8 cellular contexts compared by ENCODE assay signal in genomic region chr1:55214214-55214902, GRCh38. TPM values are rescaled to one million over a fixed set of nuclear protein-coding genes. Genes with fewer than 3 reads are reported as not detected.
A peak's percentile ranks its signal among the peaks of the same experiment; 100 is the strongest.
DNase-seq lines count a peak whose midpoint lies in the region; ATAC-seq and TF ChIP-seq lines count a peak whose summit lies in the region.

No MANE protein-coding gene starts in this region.

- TF ChIP-seq POLR2A in gastrocnemius medialis (IDR thresholded peaks at IDR 0.05): no peak

- H3K27ac ChIP-seq in gastrocnemius medialis: peak overlapping the region; percentile 97 to 100 (median 99)

- H3K4me1 ChIP-seq in BE2C (no peaks in the 10 kb centered on the region), iPS-15b (ENCODE audit: control insufficient read depth, insufficient read depth, low read length) (peaks cover 18% of the 10 kb centered on the region), gastrocnemius medialis (peaks cover 47 to 67% of the 10 kb centered on the region in 2 donors)

- H3K4me3 ChIP-seq in BE2C (ENCODE audit: low read depth, low read length) (peak overlapping the region; percentile 82), iPS-15b (ENCODE audit: low read depth, low read length) (peak overlapping the region; percentile 81), gastrocnemius medialis (peak overlapping the region; percentile 73 to 94 (median 90))

- ATAC-seq in HG03439 (IDR thresholded peaks at IDR 0.05; ENCODE audit: unreplicated experiment): peak; percentile 21
- peak; percentile 34 to 37 for ATAC-seq in gastrocnemius medialis

- intact Hi-C loops in gastrocnemius medialis (cut with DNase I; ENCODE audit: low total_unique reads): no loop called here

- DNase-seq in BE2C (peak; percentile 45), GM19238 (ENCODE audit: insufficient read length, low spot score) (peak; percentile 15), SK-N-DZ (ENCODE audit: low spot score) (peak; percentile 53), astrocyte of the hippocampus (ENCODE audit: low read depth, low spot score) (peak; percentile 63), gastrocnemius medialis (peak; percentile 16 to 48), NCI-H1436 treated with DMSO at 0.1 percent for 48 hours (lab: John Stamatoyannopoulos, UW) (no peak)

- no peaks in the 10 kb centered on the region for H3K9me3 ChIP-seq in BE2C
- H3K9me3 ChIP-seq in iPS-15b (ENCODE audit: control insufficient read depth, insufficient read depth, low read length): no peaks in the 10 kb centered on the region
- no peaks in the 10 kb centered on the region for H3K9me3 ChIP-seq in gastrocnemius medialis

- peak overlapping the region; percentile 12 for H3K9ac ChIP-seq in iPS-15b (ENCODE audit: low read depth, low read length)

- in situ Hi-C loops in gastrocnemius medialis (cut with MboI; ENCODE audit: low sequenced_read_pairs in 4 of 4): no loop called here

- no peak for TF ChIP-seq CTCF in BE2C (IDR thresholded peaks at IDR 0.05; ENCODE audit: low read depth, low read length)
- TF ChIP-seq CTCF in gastrocnemius medialis (IDR thresholded peaks at IDR 0.05 in 4 of 5, conservative IDR thresholded peaks at IDR 0.05 in 1 of 5): no peak

- H3K36me3 ChIP-seq in BE2C: no peaks in the 10 kb centered on the region
- H3K36me3 ChIP-seq in iPS-15b (ENCODE audit: control insufficient read depth, insufficient read depth, low read length): no peaks in the 10 kb centered on the region
- no peaks in the 10 kb centered on the region for H3K36me3 ChIP-seq in gastrocnemius medialis

- no peaks in the 10 kb centered on the region for H3K27me3 ChIP-seq in BE2C
- peaks cover 14% of the 10 kb centered on the region for H3K27me3 ChIP-seq in iPS-15b (ENCODE audit: control insufficient read depth, insufficient read depth, low read length)
- no peaks in the 10 kb centered on the region for H3K27me3 ChIP-seq in gastrocnemius medialis

RNA-seq across cellular contexts. Expression of gene USP24, which starts 0.8 kb away (rescaled TPM):
- polyA plus RNA-seq in BE2C (2012; ENCODE audit: insufficient read depth, insufficient read length, low read depth): 11.6 TPM
- 12.1 and 15.3 TPM in 2 replicates for polyA plus RNA-seq in SK-N-DZ (2014; cell fraction: cytosol; rRNA removed)
- 20.8 and 31.6 TPM in 2 replicates for polyA plus RNA-seq in SK-N-DZ (2014; cell fraction: nucleus; rRNA removed)
- total RNA-seq in gastrocnemius medialis: 100 to 1,000 TPM in 1 of 4 donors, 10 to 100 TPM in 3; 77.3 to 102 (median 90.8) TPM
